ENCODE assay signal across 15 cellular contexts in the genomic region with DNA sequence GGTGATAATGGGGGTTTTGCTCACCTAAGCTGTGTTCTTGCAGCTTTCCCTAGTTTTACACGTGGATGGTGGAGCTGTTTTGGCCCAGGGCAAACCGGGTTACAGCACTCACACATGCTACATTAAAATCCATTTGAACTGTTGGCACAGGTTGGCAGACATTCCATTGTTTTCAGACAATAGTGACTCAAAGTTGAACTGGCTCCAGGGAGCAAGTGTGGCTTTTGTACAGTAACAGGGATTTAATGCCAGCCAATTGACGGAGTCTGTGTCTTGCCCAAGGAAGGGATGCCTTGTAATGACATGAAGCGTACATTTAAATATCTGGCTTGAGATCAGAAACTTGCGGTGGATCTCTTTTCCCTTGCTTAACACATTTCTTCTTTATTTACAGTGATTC.
DNase-seq lines count a peak whose midpoint lies in the region; ATAC-seq and TF ChIP-seq lines count a peak whose summit lies in the region.
"Had no signal": no experiment of that assay in that cellular context is flagged by ENCODE, and none has a peak within 500 bp of the region (broad histone marks: within the 10 kb centered on the region; RNA-seq: fewer than 3 reads in every experiment).

No MANE protein-coding gene starts in this region.

- no peaks in the 10 kb centered on the region for H3K27me3 Mint-ChIP-seq in type B pancreatic cell

- intact Hi-C loops in heart left ventricle (cut with DNase I): loop anchor here in 1 of 10 donors (10.0 kb wide), 1 partner anchor 605 kb away; no protein-coding TSS in a partner anchor
- intact Hi-C loops in right cardiac atrium (cut with DNase I): no loop called here
- intact Hi-C loops in adrenal gland (cut with DNase I): loop anchor here in 1 of 2 donors (10.0 kb wide), 1 partner anchor 225 kb away; no protein-coding TSS in a partner anchor
- intact Hi-C loops in left ventricle myocardium superior (cut with micrococcal nuclease): no loop called here

- no peak overlapping the region for H3K4me3 Mint-ChIP-seq in type B pancreatic cell
- H3K4me3 Mint-ChIP-seq in stimulated activated effector memory CD8-positive, alpha-beta T cell treated with anti-CD3 and anti-CD28 coated beads, Interleukin-12 subunit alpha, Interleukin-12 subunit beta, amount 100 ng/mL, for 72 hours: no peak overlapping the region
- H3K4me3 Mint-ChIP-seq: activated naive CD4-positive, alpha-beta T cell treated with anti-CD3 and anti-CD28 coated beads for 36 hours had no signal

- TF ChIP-seq CTCF in heart left ventricle (IDR thresholded peaks at IDR 0.05): no peak
- TF ChIP-seq CTCF in adrenal gland (IDR thresholded peaks at IDR 0.05): no peak
- TF ChIP-seq CTCF in type B pancreatic cell (conservative IDR thresholded peaks at IDR 0.05): no peak
- no peak for TF ChIP-seq CTCF in coronary artery (IDR thresholded peaks at IDR 0.05)

- no peak overlapping the region for H3K27ac ChIP-seq in heart left ventricle
- H3K27ac ChIP-seq in right cardiac atrium (ENCODE audit: low read length): no peak overlapping the region
- H3K27ac ChIP-seq in adrenal gland: no peak overlapping the region
- H3K27ac ChIP-seq in coronary artery: no peak overlapping the region
- H3K27ac ChIP-seq: parathyroid adenoma, transverse colon had no signal

- peaks cover 63% of the 10 kb centered on the region for H3K4me1 Mint-ChIP-seq in type B pancreatic cell (ENCODE audit: unreplicated experiment)
- peaks cover 47% of the 10 kb centered on the region for H3K4me1 Mint-ChIP-seq in stimulated activated effector memory CD8-positive, alpha-beta T cell treated with anti-CD3 and anti-CD28 coated beads, Interleukin-12 subunit alpha, Interleukin-12 subunit beta, amount 100 ng/mL, for 72 hours

- peaks cover 0 to 75% (median 39%) of the 10 kb centered on the region in 12 donors for H3K4me1 ChIP-seq in heart left ventricle
- peaks cover 13% of the 10 kb centered on the region for H3K4me1 ChIP-seq in right cardiac atrium (ENCODE audit: control insufficient read depth, insufficient read depth, low read length)
- H3K4me1 ChIP-seq in adrenal gland (replicated peaks in 1 of 2): peaks cover 0 to 30% of the 10 kb centered on the region in 2 donors

- TF ChIP-seq POLR2A in heart left ventricle (IDR thresholded peaks at IDR 0.05) (no peak), adrenal gland (IDR thresholded peaks at IDR 0.05) (no peak)

- H3K4me3 ChIP-seq in heart left ventricle: no peak overlapping the region
- H3K4me3 ChIP-seq in right cardiac atrium (ENCODE audit: low read length): no peak overlapping the region
- no peak overlapping the region for H3K4me3 ChIP-seq in adrenal gland
- no peak overlapping the region for H3K4me3 ChIP-seq in coronary artery
- H3K4me3 ChIP-seq: transverse colon had no signal

- H3K36me3 ChIP-seq in heart left ventricle (peaks cover 0 to 10% (median 0%) of the 10 kb centered on the region in 9 donors), adrenal gland (replicated peaks in 1 of 2) (no peaks in the 10 kb centered on the region)
- H3K36me3 ChIP-seq: transverse colon had no signal

- H3K36me3 Mint-ChIP-seq in type B pancreatic cell: peaks cover 32% of the 10 kb centered on the region
- peaks cover 52% of the 10 kb centered on the region for H3K36me3 Mint-ChIP-seq in stimulated activated effector memory CD8-positive, alpha-beta T cell treated with anti-CD3 and anti-CD28 coated beads, Interleukin-12 subunit alpha, Interleukin-12 subunit beta, amount 100 ng/mL, for 72 hours

- H3K9me3 Mint-ChIP-seq in type B pancreatic cell: peaks cover 3% of the 10 kb centered on the region
- no peaks in the 10 kb centered on the region for H3K9me3 Mint-ChIP-seq in stimulated activated effector memory CD8-positive, alpha-beta T cell treated with anti-CD3 and anti-CD28 coated beads, Interleukin-12 subunit alpha, Interleukin-12 subunit beta, amount 100 ng/mL, for 72 hours
- H3K9me3 Mint-ChIP-seq: activated naive CD4-positive, alpha-beta T cell treated with anti-CD3 and anti-CD28 coated beads for 36 hours had no signal

- DNase-seq in heart left ventricle (peak in 3 of 5 donors; percentile 40 to 51 (median 46)), right cardiac atrium (no peak), adrenal gland (peak in 6 of 7 donors; percentile 59 to 82 (median 68)), left ventricle myocardium superior (no peak), type B pancreatic cell (ENCODE audit: extremely low spot score, unreplicated experiment) (no peak), coronary artery (ENCODE audit: low spot score) (no peak)
- DNase-seq in stimulated activated effector memory CD8-positive, alpha-beta T cell treated with anti-CD3 and anti-CD28 coated beads, Interleukin-12 subunit alpha, Interleukin-12 subunit beta, amount 100 ng/mL, for 72 hours (ENCODE audit: low spot score in 2 of 2): no peak
- DNase-seq: activated CD4-positive, alpha-beta T cell treated with anti-CD3 and anti-CD28 coated beads, Interleukin-2, amount 50 U/mL, for 48 hours; activated naive CD4-positive, alpha-beta T cell treated with anti-CD3 and anti-CD28 coated beads for 36 hours; DND-41; foreskin melanocyte; T-helper 1 cell; transverse colon had no signal

- no peaks in the 10 kb centered on the region for H3K9me3 ChIP-seq in heart left ventricle
- H3K9me3 ChIP-seq in right cardiac atrium (ENCODE audit: control insufficient read depth, low read length): no peaks in the 10 kb centered on the region
- H3K9me3 ChIP-seq in adrenal gland (replicated peaks in 1 of 3): no peaks in the 10 kb centered on the region
- H3K9me3 ChIP-seq: transverse colon had no signal

- ATAC-seq in heart left ventricle (peak; percentile 65 to 79 (median 74)), right cardiac atrium (no peak), left ventricle myocardium superior (peak; percentile 72), HG02852 (IDR thresholded peaks at IDR 0.05; ENCODE audit: unreplicated experiment) (no peak)
- ATAC-seq in stimulated activated effector memory CD8-positive, alpha-beta T cell treated with anti-CD3 and anti-CD28 coated beads, Interleukin-12 subunit alpha, Interleukin-12 subunit beta, amount 100 ng/mL, for 72 hours: no peak

- H3K27me3 ChIP-seq in heart left ventricle (no peaks in the 10 kb centered on the region), right cardiac atrium (ENCODE audit: control insufficient read depth, insufficient read depth) (no peaks in the 10 kb centered on the region), adrenal gland (no peaks in the 10 kb centered on the region)
- H3K27me3 ChIP-seq: transverse colon had no signal

- peak overlapping the region; percentile 10 for H3K27ac Mint-ChIP-seq in type B pancreatic cell
- H3K27ac Mint-ChIP-seq in stimulated activated effector memory CD8-positive, alpha-beta T cell treated with anti-CD3 and anti-CD28 coated beads, Interleukin-12 subunit alpha, Interleukin-12 subunit beta, amount 100 ng/mL, for 72 hours: no peak overlapping the region
- H3K27ac Mint-ChIP-seq: activated naive CD4-positive, alpha-beta T cell treated with anti-CD3 and anti-CD28 coated beads for 36 hours had no signal

- 44 to 53% (median 50%) methylated on average over 5 of the region's 5 CpGs for WGBS in heart left ventricle, 4 donors
- 67% methylated on average over 5 of the region's 5 CpGs for WGBS in right cardiac atrium
- 43 to 61% (median 55%) methylated on average over 4 to 5 of the region's 5 CpGs for WGBS in adrenal gland, 4 donors

Comparison
In these comparisons a context has a peak if more than half of its experiments do, and no peak if none do; other contexts are left out.
1. ATAC-seq: peak in heart left ventricle (4 of 4) and left ventricle myocardium superior (single experiment); none in right cardiac atrium (0 of 2), stimulated activated effector memory CD8-positive, alpha-beta T cell treated with anti-CD3 and anti-CD28 coated beads, Interleukin-12 subunit alpha, Interleukin-12 subunit beta, amount 100 ng/mL, for 72 hours (single experiment) and HG02852 (single experiment).
2. DNase-seq: peak in heart left ventricle (3 of 5) and adrenal gland (6 of 7); none in right cardiac atrium (0 of 3), left ventricle myocardium superior (single experiment), type B pancreatic cell (single experiment), coronary artery (single experiment) and stimulated activated effector memory CD8-positive, alpha-beta T cell treated with anti-CD3 and anti-CD28 coated beads, Interleukin-12 subunit alpha, Interleukin-12 subunit beta, amount 100 ng/mL, for 72 hours (0 of 2).